In the genomic region with DNA sequence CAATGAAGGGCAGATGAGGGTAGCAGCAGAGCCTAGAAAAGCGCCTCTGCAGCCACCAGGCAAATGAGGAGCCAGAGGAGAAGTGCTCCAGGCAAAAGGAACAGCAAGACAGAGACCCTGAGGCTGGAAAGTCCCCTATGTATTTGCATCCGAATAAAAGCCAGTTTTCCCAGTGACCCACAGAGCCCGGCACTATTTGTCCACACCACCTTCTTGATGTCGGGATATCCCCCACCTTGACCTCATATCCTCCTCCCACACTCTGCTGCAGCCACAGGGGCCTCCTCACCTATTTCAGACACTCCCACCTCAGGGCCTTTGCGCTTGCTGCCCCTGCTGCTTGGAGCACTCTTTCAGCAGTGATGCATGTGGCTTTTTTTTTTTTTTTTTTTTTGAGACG, we compare ENCODE assay signal across 17 cellular contexts. TPM values are rescaled to one million over a fixed set of nuclear protein-coding genes. Genes with fewer than 3 reads are reported as not detected.
"Had no signal": no experiment of that assay in that cellular context is flagged by ENCODE, and none has a peak within 500 bp of the region (broad histone marks: within the 10 kb centered on the region; RNA-seq: fewer than 3 reads in every experiment).

No MANE protein-coding gene starts in this region.

- H3K4me3 ChIP-seq: adrenal gland, cardiac muscle cell, dorsolateral prefrontal cortex, pancreas, thyroid gland had no signal

- H3K9me3 Mint-ChIP-seq: activated T-helper 1 cell treated with anti-CD3 and anti-CD28 coated beads, Interleukin-12 subunit alpha, Interleukin-12 subunit beta, Interleukin-2, Interleukin-4 antibody, amounts not matched to agents 30 ng/mL and 10 ng/mL and 1 ng/mL, durations not matched to agents 14 hours and 24 hours and 36 hours had no signal

- DNase-seq: activated CD4-positive, CD25-positive, alpha-beta regulatory T cell treated with anti-CD3 and anti-CD28 coated beads, Interleukin-2, amount 50 U/mL, for 72 hours; activated naive CD4-positive, alpha-beta T cell treated with Interleukin-2 at 50 U/mL for 16 hours; adrenal gland; dorsolateral prefrontal cortex; islet precursor cell; midbrain; pancreas; stimulated activated CD4-positive, alpha-beta T cell treated with anti-CD3 and anti-CD28 coated beads, Interleukin-1b, Interleukin-23, amount 100 ng/mL, for 48 hours; SW 1271; T1000; thyroid gland had no signal

- ATAC-seq: esophagus mucosa, left lobe of liver, pancreas had no signal

- H3K4me1 ChIP-seq: pancreas had no signal

- H3K4me3 Mint-ChIP-seq: activated T-helper 1 cell treated with anti-CD3 and anti-CD28 coated beads, Interleukin-12 subunit alpha, Interleukin-12 subunit beta, Interleukin-2, Interleukin-4 antibody, amounts not matched to agents 30 ng/mL and 10 ng/mL and 1 ng/mL, durations not matched to agents 14 hours and 24 hours and 36 hours had no signal

- H3K27me3 ChIP-seq: adrenal gland, cardiac muscle cell, dorsolateral prefrontal cortex, pancreas, thyroid gland had no signal

- H3K27ac ChIP-seq: adrenal gland, cardiac muscle cell, dorsolateral prefrontal cortex, pancreas, thyroid gland had no signal

- H3K9me3 ChIP-seq: adrenal gland, pancreas, thyroid gland had no signal

- H3K27ac Mint-ChIP-seq: activated T-helper 1 cell treated with anti-CD3 and anti-CD28 coated beads, Interleukin-12 subunit alpha, Interleukin-12 subunit beta, Interleukin-2, Interleukin-4 antibody, amounts not matched to agents 30 ng/mL and 10 ng/mL and 1 ng/mL, durations not matched to agents 14 hours and 24 hours and 36 hours had no signal

RNA-seq across cellular contexts. Expression of a gene that starts 33.1 kb away (rescaled TPM):
- total RNA-seq: activated T-helper 1 cell treated with anti-CD3 and anti-CD28 coated beads, Interleukin-12 subunit alpha, Interleukin-12 subunit beta, Interleukin-2, Interleukin-4 antibody, amounts not matched to agents 30 ng/mL and 10 ng/mL and 1 ng/mL, durations not matched to agents 14 hours and 24 hours and 36 hours had no signal

RNA-seq across cellular contexts. Expression of a gene that starts 36.8 kb away (rescaled TPM):
- total RNA-seq: activated T-helper 1 cell treated with anti-CD3 and anti-CD28 coated beads, Interleukin-12 subunit alpha, Interleukin-12 subunit beta, Interleukin-2, Interleukin-4 antibody, amounts not matched to agents 30 ng/mL and 10 ng/mL and 1 ng/mL, durations not matched to agents 14 hours and 24 hours and 36 hours; lung microvascular endothelial cell; myocyte had no signal
